ENCODE assay signal across 11 cellular contexts in the genomic region with DNA sequence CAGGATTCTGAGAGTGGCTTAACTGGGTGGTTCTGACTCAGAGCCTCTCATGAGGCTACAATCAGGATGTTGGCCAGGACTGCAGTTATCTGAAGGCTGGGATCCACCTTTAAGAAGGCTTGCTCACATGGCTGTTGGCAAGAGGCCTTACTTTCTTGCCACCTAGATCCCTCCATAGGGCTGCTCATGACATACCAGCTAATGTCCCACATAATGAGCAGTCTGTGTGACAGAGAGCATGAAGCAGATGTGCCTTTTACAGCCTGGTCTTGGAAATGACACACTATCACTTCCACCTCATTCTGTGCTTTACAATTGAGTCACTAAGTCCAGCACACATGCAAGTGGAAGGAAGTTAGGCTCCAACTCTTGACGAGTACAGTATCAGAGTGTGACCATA. TPM values are rescaled to one million over a fixed set of nuclear protein-coding genes. Genes with fewer than 3 reads are reported as not detected.
A peak's percentile ranks its signal among the peaks of the same experiment; 100 is the strongest.
DNase-seq lines count a peak whose midpoint lies in the region; ATAC-seq and TF ChIP-seq lines count a peak whose summit lies in the region.
"Had no signal": no experiment of that assay in that cellular context is flagged by ENCODE, and none has a peak within 500 bp of the region (broad histone marks: within the 10 kb centered on the region; RNA-seq: fewer than 3 reads in every experiment).

No MANE protein-coding gene starts in this region.

- H4K20me1 ChIP-seq in OCI-LY7 (ENCODE audit: insufficient read depth, low read length), result no peaks in the 10 kb centered on the region

- ATAC-seq in GM18505 (IDR thresholded peaks at IDR 0.05; ENCODE audit: unreplicated experiment) (peak; percentile 30), foreskin keratinocyte (peak; percentile 31)

- no peaks in the 10 kb centered on the region for H3K9me3 ChIP-seq in HEK293 (ENCODE audit: control insufficient read depth, insufficient read depth, low read depth, low read length)
- H3K9me3 ChIP-seq in OCI-LY7 (ENCODE audit: low read length), result no peaks in the 10 kb centered on the region
- H3K9me3 ChIP-seq: suprapubic skin had no signal

- peaks cover 2% of the 10 kb centered on the region for H3K79me2 ChIP-seq in OCI-LY7 (ENCODE audit: insufficient read depth, low read depth, low read length)

- no peaks in the 10 kb centered on the region for H3K4me1 ChIP-seq in HEK293 (ENCODE audit: control insufficient read depth, insufficient read depth, low read length)
- peaks cover 15% of the 10 kb centered on the region for H3K4me1 ChIP-seq in OCI-LY7 (ENCODE audit: insufficient read depth, low read length, poor library complexity, severe bottlenecking)
- H3K4me1 ChIP-seq in foreskin keratinocyte, result no peaks in the 10 kb centered on the region

- CTCF ChIA-PET in HEK293 (lab: Yijun Ruan, JAX), result no interaction called here
- CTCF ChIA-PET in OCI-LY7 (lab: Charles Lee; ENCODE audit: unreplicated experiment), result no interaction called here

- intact Hi-C loops in OCI-LY7 (cut with micrococcal nuclease; ENCODE audit: unreplicated experiment), result loop anchor here (5.0 kb wide), 2 partner anchors 48 to 93 kb away; partner anchors contain the start of genes EBP and FTSJ1

- no TSS peak for BruUV-seq in OCI-LY7 (replicated peaks; lab: Mats Ljungman, UMichigan)

- POLR2A ChIA-PET in HEK293 (lab: Yijun Ruan, JAX), result interaction anchor here (0.6 kb wide), 1 partner anchor 599 kb away, joined by 3 read pairs; no protein-coding TSS in a partner anchor
- POLR2A ChIA-PET in OCI-LY7 (lab: Charles Lee), result interaction anchor here (0.6 kb wide), 1 partner anchor 601 kb away, joined by 3 read pairs; no protein-coding TSS in a partner anchor

- no peaks in the 10 kb centered on the region for H3K9me2 ChIP-seq in OCI-LY7 (ENCODE audit: insufficient read depth, low read length)

- peak overlapping the region; percentile 44; the same call in 1 of the 2 replicates for H2AFZ ChIP-seq in OCI-LY7 (ENCODE audit: low read length)

- H3K4me2 ChIP-seq in OCI-LY7 (ENCODE audit: low read length), result no peak overlapping the region
- H3K4me2 ChIP-seq: smooth muscle cell had no signal

- no peak for DNase-seq in OCI-LY7 (ENCODE audit: low spot score)
- DNase-seq in foreskin keratinocyte, result no peak
- DNase-seq in NCI-H2081 (lab: John Stamatoyannopoulos, UW), result no peak
- no peak for DNase-seq in NCI-H524 (lab: John Stamatoyannopoulos, UW)
- no peak for DNase-seq in RPMI8226
- DNase-seq: midbrain had no signal

- H3K36me3 ChIP-seq in HEK293 (ENCODE audit: control insufficient read depth in 2 of 2, insufficient read depth in 1 of 2, low read length in 2 of 2) (peaks cover 0 to 1% of the 10 kb centered on the region in 2 experiments; a peak in 2 of 3 replicates), OCI-LY7 (ENCODE audit: insufficient read depth, low read length) (peaks cover 2% of the 10 kb centered on the region)
- H3K36me3 ChIP-seq: suprapubic skin had no signal

- no peak for TF ChIP-seq POLR2A in GM18505 (IDR thresholded peaks at IDR 0.05; ENCODE audit: borderline replicate concordance, extremely low read depth, insufficient read depth, insufficient read length)

- no peaks in the 10 kb centered on the region for H3K27me3 ChIP-seq in foreskin keratinocyte
- H3K27me3 ChIP-seq: suprapubic skin had no signal

- H3K4me3 ChIP-seq in HEK293 (ENCODE audit: low read depth, low read length), result no peak overlapping the region
- H3K4me3 ChIP-seq in OCI-LY7 (ENCODE audit: low read depth, low read length, poor library complexity, severe bottlenecking), result no peak overlapping the region
- H3K4me3 ChIP-seq: SK-N-MC, smooth muscle cell, suprapubic skin had no signal

- H3K27ac ChIP-seq in HEK293 (ENCODE audit: extremely low read depth, low read depth, low read length), result no peak overlapping the region
- H3K27ac ChIP-seq in OCI-LY7 (ENCODE audit: low read depth, low read length, poor library complexity, severe bottlenecking), result no peak overlapping the region
- H3K27ac ChIP-seq in foreskin keratinocyte, result no peak overlapping the region
- H3K27ac ChIP-seq: SK-N-MC, suprapubic skin had no signal

- TF ChIP-seq CTCF in HEK293 (tag by site-specific recombination; IDR thresholded peaks at IDR 0.05) (no peak), OCI-LY7 (conservative IDR thresholded peaks at IDR 0.05; ENCODE audit: low read length) (no peak), foreskin keratinocyte (conservative IDR thresholded peaks at IDR 0.05) (no peak)

TF ChIP-seq in HEK293, 187 proteins besides CTCF, POLR2A, EP300 and RAD21:
- TF ChIP-seq FEZF1 (tag by site-specific recombination; IDR thresholded peaks at IDR 0.05), result peak; percentile 83
- TF ChIP-seq ZNF114 (tag by site-specific recombination; IDR thresholded peaks at IDR 0.05), result no peak
- TF ChIP-seq IKZF3 (tag by site-specific recombination; IDR thresholded peaks at IDR 0.05), result no peak
- no peak for TF ChIP-seq ZNF121 (tag by site-specific recombination; IDR thresholded peaks at IDR 0.05)
- no peak for TF ChIP-seq WT1 (tag by site-specific recombination; IDR thresholded peaks at IDR 0.05)

RNA-seq across cellular contexts. Expression of gene RBM3, which starts 4.3 kb away (rescaled TPM):
- total RNA-seq in OCI-LY7 (2014; rRNA removed; shearing (Covaris generic)), result 149 and 156 TPM in 2 replicates
- total RNA-seq in OCI-LY7 (2022) (188 and 202 TPM in 2 replicates), foreskin keratinocyte (193 and 230 TPM in 2 replicates)
- 208 and 226 TPM in 2 replicates for polyA plus RNA-seq in foreskin keratinocyte

RNA-seq across cellular contexts. Expression of gene WDR13, which starts 27.3 kb away (rescaled TPM):
- 46.7 and 55.6 TPM in 2 replicates for total RNA-seq in OCI-LY7 (2014; rRNA removed; shearing (Covaris generic))
- total RNA-seq in OCI-LY7 (2022), result 40.3 and 58.5 TPM in 2 replicates
- total RNA-seq in foreskin keratinocyte, result 67.2 and 83.3 TPM in 2 replicates
- 71.6 and 79.4 TPM in 2 replicates for polyA plus RNA-seq in foreskin keratinocyte

RNA-seq across cellular contexts. Expression of gene TBC1D25, which starts 30.4 kb away (rescaled TPM):
- total RNA-seq in OCI-LY7 (2014; rRNA removed; shearing (Covaris generic)), result 6.8 and 7.6 TPM in 2 replicates
- total RNA-seq in OCI-LY7 (2022), result 11.2 and 14.1 TPM in 2 replicates
- total RNA-seq in foreskin keratinocyte, result 9.3 and 9.4 TPM in 2 replicates
- polyA plus RNA-seq in foreskin keratinocyte, result 9.6 and 10.6 TPM in 2 replicates

RNA-seq across cellular contexts. Expression of gene EBP, which starts 48.4 kb away (rescaled TPM):
- 94.4 and 101 TPM in 2 replicates for total RNA-seq in OCI-LY7 (2014; rRNA removed; shearing (Covaris generic))
- total RNA-seq in OCI-LY7 (2022) (110 and 126 TPM in 2 replicates), foreskin keratinocyte (440 and 479 TPM in 2 replicates)
- 558 and 569 TPM in 2 replicates for polyA plus RNA-seq in foreskin keratinocyte
